In genomic region chr5:157126-157715, GRCh38 we compare ENCODE assay signal across 1 cellular context.
TF ChIP-seq lines count a peak whose summit lies in the region.

No MANE protein-coding gene starts in this region.

TF ChIP-seq in GM23338, 12 proteins besides CTCF, POLR2A, EP300 and RAD21:
- TF ChIP-seq ZNF331 (CRISPR knock-in tag; IDR thresholded peaks at IDR 0.05; ENCODE audit: low read depth) (no peak), NANOG (IDR thresholded peaks at IDR 0.05; ENCODE audit: borderline replicate concordance) (no peak), CREB1 (CRISPR knock-in tag; IDR thresholded peaks at IDR 0.05; ENCODE audit: low read depth) (no peak), JUNB (IDR thresholded peaks at IDR 0.05; ENCODE audit: unreplicated experiment) (no peak), EZH2 (IDR thresholded peaks at IDR 0.05; ENCODE audit: low read depth, unreplicated experiment) (no peak), REST (IDR thresholded peaks at IDR 0.05; ENCODE audit: unreplicated experiment) (no peak), POLR2AphosphoS5 (IDR thresholded peaks at IDR 0.05; ENCODE audit: low read depth) (no peak), EZH2phosphoT487 (IDR thresholded peaks at IDR 0.05; ENCODE audit: unreplicated experiment) (no peak)
- TF ChIP-seq, protein P1, sequence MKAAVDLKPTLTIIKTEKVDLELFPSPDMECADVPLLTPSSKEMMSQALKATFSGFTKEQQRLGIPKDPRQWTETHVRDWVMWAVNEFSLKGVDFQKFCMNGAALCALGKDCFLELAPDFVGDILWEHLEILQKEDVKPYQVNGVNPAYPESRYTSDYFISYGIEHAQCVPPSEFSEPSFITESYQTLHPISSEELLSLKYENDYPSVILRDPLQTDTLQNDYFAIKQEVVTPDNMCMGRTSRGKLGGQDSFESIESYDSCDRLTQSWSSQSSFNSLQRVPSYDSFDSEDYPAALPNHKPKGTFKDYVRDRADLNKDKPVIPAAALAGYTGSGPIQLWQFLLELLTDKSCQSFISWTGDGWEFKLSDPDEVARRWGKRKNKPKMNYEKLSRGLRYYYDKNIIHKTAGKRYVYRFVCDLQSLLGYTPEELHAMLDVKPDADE (IDR thresholded peaks at IDR 0.05): no peak
- TF ChIP-seq, protein P2, sequence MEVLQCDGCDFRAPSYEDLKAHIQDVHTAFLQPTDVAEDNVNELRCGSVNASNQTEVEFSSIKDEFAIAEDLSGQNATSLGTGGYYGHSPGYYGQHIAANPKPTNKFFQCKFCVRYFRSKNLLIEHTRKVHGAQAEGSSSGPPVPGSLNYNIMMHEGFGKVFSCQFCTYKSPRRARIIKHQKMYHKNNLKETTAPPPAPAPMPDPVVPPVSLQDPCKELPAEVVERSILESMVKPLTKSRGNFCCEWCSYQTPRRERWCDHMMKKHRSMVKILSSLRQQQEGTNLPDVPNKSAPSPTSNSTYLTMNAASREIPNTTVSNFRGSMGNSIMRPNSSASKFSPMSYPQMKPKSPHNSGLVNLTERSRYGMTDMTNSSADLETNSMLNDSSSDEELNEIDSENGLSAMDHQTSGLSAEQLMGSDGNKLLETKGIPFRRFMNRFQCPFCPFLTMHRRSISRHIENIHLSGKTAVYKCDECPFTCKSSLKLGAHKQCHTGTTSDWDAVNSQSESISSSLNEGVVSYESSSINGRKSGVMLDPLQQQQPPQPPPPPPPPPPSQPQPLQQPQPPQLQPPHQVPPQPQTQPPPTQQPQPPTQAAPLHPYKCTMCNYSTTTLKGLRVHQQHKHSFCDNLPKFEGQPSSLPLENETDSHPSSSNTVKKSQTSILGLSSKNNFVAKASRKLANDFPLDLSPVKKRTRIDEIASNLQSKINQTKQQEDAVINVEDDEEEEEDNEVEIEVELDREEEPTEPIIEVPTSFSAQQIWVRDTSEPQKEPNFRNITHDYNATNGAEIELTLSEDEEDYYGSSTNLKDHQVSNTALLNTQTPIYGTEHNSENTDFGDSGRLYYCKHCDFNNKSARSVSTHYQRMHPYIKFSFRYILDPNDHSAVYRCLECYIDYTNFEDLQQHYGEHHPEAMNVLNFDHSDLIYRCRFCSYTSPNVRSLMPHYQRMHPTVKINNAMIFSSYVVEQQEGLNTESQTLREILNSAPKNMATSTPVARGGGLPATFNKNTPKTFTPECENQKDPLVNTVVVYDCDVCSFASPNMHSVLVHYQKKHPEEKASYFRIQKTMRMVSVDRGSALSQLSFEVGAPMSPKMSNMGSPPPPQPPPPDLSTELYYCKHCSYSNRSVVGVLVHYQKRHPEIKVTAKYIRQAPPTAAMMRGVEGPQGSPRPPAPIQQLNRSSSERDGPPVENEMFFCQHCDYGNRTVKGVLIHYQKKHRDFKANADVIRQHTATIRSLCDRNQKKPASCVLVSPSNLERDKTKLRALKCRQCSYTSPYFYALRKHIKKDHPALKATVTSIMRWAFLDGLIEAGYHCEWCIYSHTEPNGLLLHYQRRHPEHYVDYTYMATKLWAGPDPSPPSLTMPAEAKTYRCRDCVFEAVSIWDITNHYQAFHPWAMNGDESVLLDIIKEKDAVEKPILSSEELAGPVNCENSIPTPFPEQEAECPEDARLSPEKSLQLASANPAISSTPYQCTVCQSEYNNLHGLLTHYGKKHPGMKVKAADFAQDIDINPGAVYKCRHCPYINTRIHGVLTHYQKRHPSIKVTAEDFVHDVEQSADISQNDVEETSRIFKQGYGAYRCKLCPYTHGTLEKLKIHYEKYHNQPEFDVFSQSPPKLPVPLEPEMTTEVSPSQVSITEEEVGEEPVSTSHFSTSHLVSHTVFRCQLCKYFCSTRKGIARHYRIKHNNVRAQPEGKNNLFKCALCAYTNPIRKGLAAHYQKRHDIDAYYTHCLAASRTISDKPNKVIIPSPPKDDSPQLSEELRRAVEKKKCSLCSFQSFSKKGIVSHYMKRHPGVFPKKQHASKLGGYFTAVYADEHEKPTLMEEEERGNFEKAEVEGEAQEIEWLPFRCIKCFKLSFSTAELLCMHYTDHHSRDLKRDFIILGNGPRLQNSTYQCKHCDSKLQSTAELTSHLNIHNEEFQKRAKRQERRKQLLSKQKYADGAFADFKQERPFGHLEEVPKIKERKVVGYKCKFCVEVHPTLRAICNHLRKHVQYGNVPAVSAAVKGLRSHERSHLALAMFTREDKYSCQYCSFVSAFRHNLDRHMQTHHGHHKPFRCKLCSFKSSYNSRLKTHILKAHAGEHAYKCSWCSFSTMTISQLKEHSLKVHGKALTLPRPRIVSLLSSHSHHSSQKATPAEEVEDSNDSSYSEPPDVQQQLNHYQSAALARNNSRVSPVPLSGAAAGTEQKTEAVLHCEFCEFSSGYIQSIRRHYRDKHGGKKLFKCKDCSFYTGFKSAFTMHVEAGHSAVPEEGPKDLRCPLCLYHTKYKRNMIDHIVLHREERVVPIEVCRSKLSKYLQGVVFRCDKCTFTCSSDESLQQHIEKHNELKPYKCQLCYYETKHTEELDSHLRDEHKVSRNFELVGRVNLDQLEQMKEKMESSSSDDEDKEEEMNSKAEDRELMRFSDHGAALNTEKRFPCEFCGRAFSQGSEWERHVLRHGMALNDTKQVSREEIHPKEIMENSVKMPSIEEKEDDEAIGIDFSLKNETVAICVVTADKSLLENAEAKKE (CRISPR knock-in tag; IDR thresholded peaks at IDR 0.05): no peak
